ENCODE assay signal across 8 cellular contexts in genomic region chr2:196170202-196170680, GRCh38. TPM values are rescaled to one million over a fixed set of nuclear protein-coding genes. Genes with fewer than 3 reads are reported as not detected.
DNase-seq lines count a peak whose midpoint lies in the region; ATAC-seq, FAIRE-seq and TF ChIP-seq lines count a peak whose summit lies in the region.

No MANE protein-coding gene starts in this region.

- no peak for FAIRE-seq in astrocyte (lab: Jason Lieb, UNC)

- H3K9ac ChIP-seq in astrocyte (ENCODE audit: low read length) = peak overlapping the region; percentile 95

- peak overlapping the region; percentile 99 for H3K4me3 Mint-ChIP-seq in astrocyte (ENCODE audit: unreplicated experiment)

- DNase-seq in Panc1 (ENCODE audit: low read depth, low spot score) (peak; percentile 61), astrocyte (ENCODE audit: low read depth) (peak; percentile 64), spleen (no peak)

- peaks cover 21% of the 10 kb centered on the region for H3K4me1 Mint-ChIP-seq in astrocyte (ENCODE audit: low read depth, unreplicated experiment)

- peak overlapping the region; percentile 92 for H3K27ac Mint-ChIP-seq in astrocyte (ENCODE audit: unreplicated experiment)

- intact Hi-C loops in Panc1 (cut with micrococcal nuclease; ENCODE audit: unreplicated experiment) = no loop called here
- intact Hi-C loops in spleen (cut with DNase I; ENCODE audit: low total_unique reads) = no loop called here

- TF ChIP-seq POLR2A in spleen (IDR thresholded peaks at IDR 0.05) = no peak

- ATAC-seq in GM18498 (IDR thresholded peaks at IDR 0.05; ENCODE audit: unreplicated experiment) (peak; percentile 25), HG03354 (IDR thresholded peaks at IDR 0.05; ENCODE audit: poor library complexity, severe bottlenecking, unreplicated experiment) (peak; percentile 36), Panc1 (peak; percentile 54), HG03039 (IDR thresholded peaks at IDR 0.05; ENCODE audit: unreplicated experiment) (no peak)

- peaks cover 9% of the 10 kb centered on the region for H3K27me3 Mint-ChIP-seq in astrocyte (ENCODE audit: low read depth, unreplicated experiment)

- peak overlapping the region; percentile 98 for H3K4me3 ChIP-seq in ACC112 (ENCODE audit: low read depth, low read length)
- peak overlapping the region; percentile 86 to 96 for H3K4me3 ChIP-seq in Panc1 (ENCODE audit: low read depth in 2 of 2, low read length in 2 of 2)
- H3K4me3 ChIP-seq in astrocyte (ENCODE audit: insufficient read depth, low read depth, low read length) = peak overlapping the region; percentile 95
- peak overlapping the region; percentile 91 for H3K4me3 ChIP-seq in iPS-18c (ENCODE audit: insufficient read depth, low read depth, low read length)
- H3K4me3 ChIP-seq in spleen = peak overlapping the region; percentile 58 to 93 (median 82)

- H3K4me1 ChIP-seq in ACC112 (ENCODE audit: control insufficient read depth, insufficient read depth, low read length, unreplicated experiment) (peaks cover 28% of the 10 kb centered on the region), Panc1 (ENCODE audit: control insufficient read depth, insufficient read depth, low read length) (peaks cover 37% of the 10 kb centered on the region), astrocyte (ENCODE audit: insufficient read depth, low read length) (peaks cover 34% of the 10 kb centered on the region), spleen (peaks cover 10 to 70% (median 44%) of the 10 kb centered on the region in 6 donors)

- H3K9me3 ChIP-seq in Panc1 (ENCODE audit: control insufficient read depth, insufficient read depth, low read depth, low read length) (no peaks in the 10 kb centered on the region), astrocyte (ENCODE audit: insufficient read depth, low read depth, low read length) (no peaks in the 10 kb centered on the region), iPS-18c (ENCODE audit: control insufficient read depth, insufficient read depth, low read length) (no peaks in the 10 kb centered on the region), spleen (no peaks in the 10 kb centered on the region)

- WGBS in spleen, 5 donors = 0 to 1% (median 1%) methylated on average over 14 of the region's 14 CpGs

- peak overlapping the region; percentile 86 for H3K4me2 ChIP-seq in astrocyte (ENCODE audit: low read length)

- in situ Hi-C loops in Panc1 (cut with HindIII; ENCODE audit: low pct_unique_long_range_greater_than_20kb, low sequenced_read_pairs) = no loop called here

- CTCF ChIA-PET in Panc1 (lab: Charles Lee) = interaction anchor here (1.2 kb wide), 1 partner anchor 92 kb away, joined by 3 read pairs; no protein-coding TSS in a partner anchor

- H4K20me1 ChIP-seq in astrocyte (ENCODE audit: insufficient read depth, low read length) = no peaks in the 10 kb centered on the region

- peaks cover 4% of the 10 kb centered on the region for H3K36me3 Mint-ChIP-seq in astrocyte (ENCODE audit: low read depth, unreplicated experiment)

- H2AFZ ChIP-seq in ACC112 (ENCODE audit: low read length, unreplicated experiment) (peak overlapping the region; percentile 4), astrocyte (ENCODE audit: low read depth, low read length) (peak overlapping the region; percentile 75)

- no peaks in the 10 kb centered on the region; the same call in 1 of the 2 replicates for H3K27me3 ChIP-seq in ACC112 (ENCODE audit: insufficient read depth, low read length)
- no peaks in the 10 kb centered on the region for H3K27me3 ChIP-seq in Panc1 (ENCODE audit: control insufficient read depth, insufficient read depth, low read length)
- peaks cover 7% of the 10 kb centered on the region for H3K27me3 ChIP-seq in astrocyte (ENCODE audit: insufficient read depth, low read length)
- H3K27me3 ChIP-seq in spleen (replicated peaks in 1 of 7) = no peaks in the 10 kb centered on the region

- H3K27ac ChIP-seq in ACC112 (ENCODE audit: low read depth, low read length) = peak overlapping the region; percentile 67
- H3K27ac ChIP-seq in Panc1 (ENCODE audit: low read length) = peak overlapping the region; percentile 89
- H3K27ac ChIP-seq in astrocyte (ENCODE audit: low read depth, low read length) = peak overlapping the region; percentile 89
- H3K27ac ChIP-seq in spleen = peak overlapping the region; percentile 87 to 100 (median 99)

- H3K36me3 ChIP-seq in ACC112 (ENCODE audit: insufficient read depth, low read length) (no peaks in the 10 kb centered on the region), Panc1 (ENCODE audit: control insufficient read depth, insufficient read depth, low read length) (peaks cover 6% of the 10 kb centered on the region; the same call in 1 of the 2 replicates), astrocyte (ENCODE audit: insufficient read depth, low read length) (no peaks in the 10 kb centered on the region), spleen (peaks cover 0 to 8% (median 0%) of the 10 kb centered on the region in 6 donors)

- peaks cover 60% of the 10 kb centered on the region for H3K79me2 ChIP-seq in ACC112 (ENCODE audit: control insufficient read depth, insufficient read depth, low read length, unreplicated experiment)
- H3K79me2 ChIP-seq in astrocyte (ENCODE audit: insufficient read depth, low read length) = peaks cover 60% of the 10 kb centered on the region

- BruUV-seq in Panc1 (replicated peaks; lab: Mats Ljungman, UMichigan) = TSS peak; percentile 71

- TF ChIP-seq CTCF in Panc1 (IDR thresholded peaks at IDR 0.05) (no peak), astrocyte (IDR thresholded peaks at IDR 0.05; ENCODE audit: insufficient read depth, low read depth, low read length) (no peak), spleen (IDR thresholded peaks at IDR 0.05 in 8 of 11, conservative IDR thresholded peaks at IDR 0.05 in 3 of 11) (no peak)

- no peaks in the 10 kb centered on the region for H3K9me3 Mint-ChIP-seq in astrocyte (ENCODE audit: unreplicated experiment)

- POLR2A ChIA-PET in Panc1 (lab: Charles Lee) = interaction anchor here (0.6 kb wide), 1 partner anchor 491 kb away, joined by 4 read pairs; no protein-coding TSS in a partner anchor

RNA-seq across cellular contexts. Expression of gene STK17B, which starts 1.1 kb away (rescaled TPM):
- 19.3 TPM for total RNA-seq in Panc1 (2021; ENCODE audit: unreplicated experiment)
- 3.5 TPM for polyA plus RNA-seq in Panc1 (2012; ENCODE audit: insufficient read length)
- 42.6 and 51.7 TPM in 2 replicates for total RNA-seq in astrocyte
- 100 to 1,000 TPM; 171 to 248 (median 196) TPM for total RNA-seq in spleen
- 10 to 100 TPM; 48.7 to 56.3 (median 51.9) TPM for polyA plus RNA-seq in spleen
